In the genomic region with DNA sequence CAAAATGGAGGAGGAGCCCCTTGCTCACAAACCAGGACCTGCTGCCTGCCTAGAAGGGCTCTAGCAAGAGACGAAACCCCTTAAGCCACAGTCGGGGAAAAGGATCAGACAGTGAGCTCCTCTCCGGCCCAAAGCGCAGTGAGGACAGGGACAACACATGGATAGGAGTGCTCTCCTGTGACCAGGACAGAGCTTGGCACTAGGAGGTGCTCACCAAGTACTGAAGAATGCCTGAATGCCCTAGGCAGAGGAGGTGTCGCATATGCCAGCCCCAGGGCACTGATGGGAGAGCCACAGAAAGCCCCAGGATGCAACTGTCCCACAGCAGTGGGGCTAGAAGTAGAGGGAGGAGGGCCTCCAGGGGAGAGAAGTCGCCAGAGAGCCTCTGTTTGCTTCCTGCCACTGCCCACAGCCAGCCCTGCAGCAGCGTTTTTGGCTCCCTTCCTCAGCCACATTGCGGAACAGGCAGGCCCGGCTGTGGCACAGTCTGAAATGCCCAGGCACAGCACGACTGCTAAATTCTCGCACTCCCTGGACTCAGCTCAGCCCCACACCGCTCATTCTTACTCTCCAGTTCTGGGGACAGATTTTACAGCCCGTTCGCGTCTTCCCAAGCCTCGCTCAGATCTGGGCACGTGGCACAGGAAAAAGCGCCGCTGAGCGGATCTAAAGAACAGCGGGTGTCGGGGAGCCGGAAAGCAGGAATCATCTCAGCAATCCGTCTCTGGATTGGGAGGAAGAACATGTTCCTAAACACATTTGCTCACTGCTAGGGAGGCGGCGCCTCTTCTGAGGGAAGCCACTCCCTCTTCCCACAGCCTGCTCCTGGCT, we compare ENCODE assay signal across 9 cellular contexts.
DNase-seq lines count a peak whose midpoint lies in the region; ATAC-seq lines count a peak whose summit lies in the region.
"Had no signal": no experiment of that assay in that cellular context is flagged by ENCODE, and none has a peak within 500 bp of the region (broad histone marks: within the 10 kb centered on the region; RNA-seq: fewer than 3 reads in every experiment).

No MANE protein-coding gene starts in this region.

- no peaks in the 10 kb centered on the region for H3K4me1 Mint-ChIP-seq in stimulated activated naive CD8-positive, alpha-beta T cell treated with anti-CD3 and anti-CD28 coated beads, Interleukin-15, amount 100 ng/mL, for 72 hours

- peaks cover 6% of the 10 kb centered on the region for H3K27me3 Mint-ChIP-seq in stimulated activated naive CD8-positive, alpha-beta T cell treated with anti-CD3 and anti-CD28 coated beads, Interleukin-15, amount 100 ng/mL, for 72 hours

- H3K27ac ChIP-seq in cingulate gyrus (ENCODE audit: low read depth, low read length), result peak overlapping the region; percentile 88

- H3K4me3 Mint-ChIP-seq in stimulated activated naive CD8-positive, alpha-beta T cell treated with anti-CD3 and anti-CD28 coated beads, Interleukin-15, amount 100 ng/mL, for 72 hours, result no peak overlapping the region

- no peak for DNase-seq in stimulated activated naive CD8-positive, alpha-beta T cell treated with anti-CD3 and anti-CD28 coated beads, Interleukin-15, amount 100 ng/mL, for 72 hours
- no peak for DNase-seq in stimulated activated naive CD8-positive, alpha-beta T cell treated with anti-CD3 and anti-CD28 coated beads, Interleukin-15, Interleukin-2, amounts not matched to agents 100 U/mL and 50 U/mL, for 24 hours
- peak; percentile 33 for DNase-seq in myocyte (ENCODE audit: low read depth)
- DNase-seq in GM19238 (ENCODE audit: insufficient read length, low spot score), result no peak
- DNase-seq: ACHN had no signal

- no peaks in the 10 kb centered on the region for H3K9me3 Mint-ChIP-seq in stimulated activated naive CD8-positive, alpha-beta T cell treated with anti-CD3 and anti-CD28 coated beads, Interleukin-15, amount 100 ng/mL, for 72 hours

- ATAC-seq in stimulated activated naive CD8-positive, alpha-beta T cell treated with anti-CD3 and anti-CD28 coated beads, Interleukin-15, amount 100 ng/mL, for 72 hours, result peak; percentile 34
- no peak for ATAC-seq in stimulated activated naive CD8-positive, alpha-beta T cell treated with anti-CD3 and anti-CD28 coated beads, Interleukin-15, Interleukin-2, amounts not matched to agents 100 U/mL and 50 U/mL, for 24 hours
- ATAC-seq in HG03442 (IDR thresholded peaks at IDR 0.05; ENCODE audit: unreplicated experiment) (no peak), GM21786 (IDR thresholded peaks at IDR 0.05; ENCODE audit: unreplicated experiment) (no peak), HG03439 (IDR thresholded peaks at IDR 0.05; ENCODE audit: unreplicated experiment) (no peak)

- no peak overlapping the region for H3K27ac Mint-ChIP-seq in stimulated activated naive CD8-positive, alpha-beta T cell treated with anti-CD3 and anti-CD28 coated beads, Interleukin-15, amount 100 ng/mL, for 72 hours
